In genomic region chr2:112216158-112216557, GRCh38 we compare ENCODE assay signal across 14 cellular contexts. TPM values are rescaled to one million over a fixed set of nuclear protein-coding genes. Genes with fewer than 3 reads are reported as not detected.
DNase-seq lines count a peak whose midpoint lies in the region; ATAC-seq, FAIRE-seq and TF ChIP-seq lines count a peak whose summit lies in the region.
"Had no signal": no experiment of that assay in that cellular context is flagged by ENCODE, and none has a peak within 500 bp of the region (broad histone marks: within the 10 kb centered on the region; RNA-seq: fewer than 3 reads in every experiment).

No MANE protein-coding gene starts in this region.

- intact Hi-C loops in K562 (cut with micrococcal nuclease) = no loop called here

- H3K9ac ChIP-seq in K562 (ENCODE audit: insufficient read depth in 1 of 2, low read depth in 2 of 2, low read length in 2 of 2) = no peak overlapping the region

- H3F3A ChIP-seq in DOHH2 (ENCODE audit: control insufficient read depth, insufficient read depth) = peaks cover 9% of the 10 kb centered on the region; the same call in 1 of the 2 replicates

- in situ Hi-C loops in K562 (cut with MboI) = no loop called here

- H3K36me3 ChIP-seq in DOHH2 (ENCODE audit: control insufficient read depth, low read length) (peaks cover 54% of the 10 kb centered on the region), K562 (ENCODE audit: control insufficient read depth, insufficient read depth, low read length) (peaks cover 26% of the 10 kb centered on the region; the same call in 2 of the 3 replicates)

- TF ChIP-seq RAD21 in K562 (CRISPR knock-in tag; conservative IDR thresholded peaks at IDR 0.05 in 1 of 2, IDR thresholded peaks at IDR 0.05 in 1 of 2) = peak in 1 of 2 experiments; percentile 62; a peak in 2 of 4 replicates

- no peak overlapping the region for H3K4me2 ChIP-seq in DOHH2 (ENCODE audit: low read length)
- no peak overlapping the region for H3K4me2 ChIP-seq in K562 (ENCODE audit: insufficient read depth, low read length)

- peak; percentile 74 for FAIRE-seq in K562 (lab: Jason Lieb, UNC)
- FAIRE-seq: GM19239 had no signal

- no peak overlapping the region for H2AFZ ChIP-seq in K562 (ENCODE audit: low read depth, low read length)

- H3K27ac ChIP-seq in DOHH2 (ENCODE audit: low read depth, low read length) (no peak overlapping the region), K562 (ENCODE audit: extremely low read depth, low read depth, low read length) (no peak overlapping the region)
- H3K27ac ChIP-seq: epithelial cell of prostate had no signal

- CTCF ChIA-PET in K562 (lab: Yijun Ruan, JAX; ENCODE audit: low intra/inter-chr PET ratio) = interaction anchor here (0.7 kb wide), 1 partner anchor 11 kb away, joined by 3 read pairs; no protein-coding TSS in a partner anchor

- DNase-seq in K562 (ENCODE audit: extremely low read depth in 1 of 4, low spot score in 3 of 4) (peak in 2 of 4 experiments; percentile 20 to 23), kidney tubule cell (ENCODE audit: low spot score) (peak; percentile 4), SHP77 treated with DMSO at 0.1 percent for 48 hours (lab: John Stamatoyannopoulos, UW) (no peak), NCI-H1930 (lab: John Stamatoyannopoulos, UW) (no peak)
- DNase-seq: activated naive CD4-positive, alpha-beta T cell treated with anti-CD3 and anti-CD28 coated beads for 36 hours; KG1; retina had no signal

- no peaks in the 10 kb centered on the region for H3K9me2 ChIP-seq in DOHH2 (replicated peaks; ENCODE audit: control insufficient read depth, low read length)

- H3K4me3 ChIP-seq in DOHH2 (ENCODE audit: low read length) = no peak overlapping the region
- H3K4me3 ChIP-seq in K562 = no peak overlapping the region

- TSS peak; percentile 32 for BruUV-seq in K562 (replicated peaks; lab: Mats Ljungman, UMichigan)

- no peak for TF ChIP-seq POLR2A in K562 (conservative IDR thresholded peaks at IDR 0.05)

- TF ChIP-seq CTCF in DOHH2 (IDR thresholded peaks at IDR 0.05; ENCODE audit: low read depth, low read length, poor library complexity, severe bottlenecking) = peak; percentile 18
- 0 out of 2 replicates have a peak, but pooled peaks have one; percentile 17 for TF ChIP-seq CTCF in LNCAP (IDR thresholded peaks at IDR 0.05)
- peak; percentile 13 to 40 (median 39); a peak in 3 of 6 replicates for TF ChIP-seq CTCF in K562 (IDR thresholded peaks at IDR 0.05 in 2 of 3, conservative IDR thresholded peaks at IDR 0.05 in 1 of 3; ENCODE audit: insufficient read depth in 2 of 3, low read depth in 1 of 3, low read length in 3 of 3)

- H3K9me3 ChIP-seq in DOHH2 (ENCODE audit: control insufficient read depth, insufficient read depth, low read length) (no peaks in the 10 kb centered on the region), K562 (replicated peaks; ENCODE audit: control insufficient read depth, insufficient read depth, low read depth, low read length) (no peaks in the 10 kb centered on the region)

- H4K20me1 ChIP-seq in DOHH2 (ENCODE audit: control insufficient read depth, insufficient read depth, low read depth, low read length) (no peaks in the 10 kb centered on the region), K562 (replicated peaks; ENCODE audit: control insufficient read depth, insufficient read depth, low read length) (no peaks in the 10 kb centered on the region)

- no peak for TF ChIP-seq EP300 in K562 (IDR thresholded peaks at IDR 0.05; ENCODE audit: low read length)

- ATAC-seq in K562 = peak; percentile 71; the same call in 1 of the 3 replicates
- ATAC-seq in GM18517 (IDR thresholded peaks at IDR 0.05; ENCODE audit: unreplicated experiment) = no peak
- ATAC-seq in GM19463 (IDR thresholded peaks at IDR 0.05; ENCODE audit: unreplicated experiment) = no peak
- ATAC-seq: activated CD4-positive, CD25-positive, alpha-beta regulatory T cell treated with anti-CD3 and anti-CD28 coated beads, Interleukin-2, amount 50 U/mL, for 24 hours had no signal

- POLR2A ChIA-PET in K562 (lab: Yijun Ruan, JAX) = no interaction called here

- H3K79me2 ChIP-seq in DOHH2 (ENCODE audit: control insufficient read depth, low read length) (no peaks in the 10 kb centered on the region), K562 (ENCODE audit: control insufficient read depth, insufficient read depth, low read length) (no peaks in the 10 kb centered on the region)

- H3K27me3 ChIP-seq in DOHH2 (ENCODE audit: control insufficient read depth, low read length) = no peaks in the 10 kb centered on the region
- H3K27me3 ChIP-seq in K562 (ENCODE audit: control insufficient read depth in 2 of 2, insufficient read depth in 2 of 2, low read length in 2 of 2) = no peaks in the 10 kb centered on the region

- no peaks in the 10 kb centered on the region for H3K9me1 ChIP-seq in K562 (ENCODE audit: control insufficient read depth, insufficient read depth, low read length)

- 91% methylated on average over 3 of the region's 3 CpGs for WGBS in K562 (ENCODE audit: insufficient coverage, low coverage, missing lambda C conversion rate)

- H3K4me1 ChIP-seq in DOHH2 (ENCODE audit: control insufficient read depth, low read length) (no peaks in the 10 kb centered on the region), K562 (replicated peaks in 1 of 2; ENCODE audit: control insufficient read depth in 2 of 2, insufficient read depth in 2 of 2, low read length in 2 of 2) (no peaks in the 10 kb centered on the region)

TF ChIP-seq in K562, 482 proteins besides CTCF, POLR2A, EP300 and RAD21:
- TF ChIP-seq XRCC5 (IDR thresholded peaks at IDR 0.05; ENCODE audit: low read depth, low read length) (no peak), SNRNP70 (optimal IDR thresholded peaks at IDR 0.05; ENCODE audit: low read depth, low read length) (no peak), USF1 (CRISPR knock-in tag; IDR thresholded peaks at IDR 0.05) (no peak), ZKSCAN3 (CRISPR knock-in tag; IDR thresholded peaks at IDR 0.05) (no peak), KAT8 (IDR thresholded peaks at IDR 0.05; ENCODE audit: low read depth) (no peak), ZNF146 (CRISPR knock-in tag; IDR thresholded peaks at IDR 0.05; ENCODE audit: unreplicated experiment) (no peak), ZNF217 (CRISPR knock-in tag; IDR thresholded peaks at IDR 0.05) (no peak), RBM17 (IDR thresholded peaks at IDR 0.05; ENCODE audit: borderline replicate concordance, low read depth, low read length) (no peak), LEF1 (IDR thresholded peaks at IDR 0.05) (no peak), ZSCAN32 (CRISPR knock-in tag; IDR thresholded peaks at IDR 0.05) (no peak)
TF ChIP-seq in K562: peak in this region for 0.

RNA-seq across cellular contexts. Expression of gene ZC3H8, which starts 38.7 kb away (rescaled TPM):
- 27.3 and 80.4 TPM in 2 replicates for total RNA-seq in K562 (2011; cell fraction: chromatin; rRNA removed; ENCODE audit: low replicate concordance)
- 10.7 and 10.8 TPM in 2 replicates for total RNA-seq in K562 (2011; cell fraction: nucleolus; rRNA removed)
- total RNA-seq in K562 (2011; cell fraction: nucleoplasm; rRNA removed) = 15.0 and 17.5 TPM in 2 replicates
- total RNA-seq in K562 (2014; rRNA removed) (18.6 and 20.3 TPM in 2 replicates), K562 (2014; rRNA removed; fragmentation: Illumina TruSeq; extraction: Trizol) (40.6 and 41.5 TPM in 2 replicates), K562 (2015; rRNA removed; fragmentation: Illumina TruSeq; extraction: Trizol) (29.6 and 33.3 TPM in 2 replicates), K562 (2021) (17.2 and 17.7 TPM in 2 replicates)
- polyA plus RNA-seq in K562 (2011; rRNA removed) (9.8 and 11.6 TPM in 2 replicates), K562 (2014; fragmentation: Illumina TruSeq; extraction: Trizol) (24.6 and 31.7 TPM in 2 replicates), K562 (2014; fragmentation: Nextera tagmentation; extraction: Ambion mirVana) (10 to 100 TPM; 26.1 to 27.5 TPM), K562 (2014; rRNA removed) (25.7 and 31.0 TPM in 2 replicates)
- 1.1 and 2.7 TPM in 2 replicates for polyA plus RNA-seq in K562 (2011; cell fraction: cytosol; rRNA removed)
- polyA plus RNA-seq in K562 (2011; cell fraction: nucleus; rRNA removed) = 8.2 and 8.4 TPM in 2 replicates
- 15.0 and 22.0 TPM in 2 replicates for polyA plus RNA-seq in K562 (2012)
- 9.2 and 14.5 TPM in 2 replicates for polyA minus RNA-seq in K562 (2011; rRNA and poly(A)+ RNA removed)
- polyA minus RNA-seq in K562 (2011; cell fraction: cytosol; rRNA and poly(A)+ RNA removed) = 4.2 and 4.9 TPM in 2 replicates
- 4.6 and 10.4 TPM in 2 replicates for polyA minus RNA-seq in K562 (2011; cell fraction: nucleus; rRNA and poly(A)+ RNA removed)

RNA-seq across cellular contexts. Expression of gene ZC3H6, which starts 59.2 kb away (rescaled TPM):
- total RNA-seq in K562 (2011; cell fraction: chromatin; rRNA removed; ENCODE audit: low replicate concordance) = 2.2 and 7.9 TPM in 2 replicates
- 1.0 and 1.4 TPM in 2 replicates for total RNA-seq in K562 (2011; cell fraction: nucleolus; rRNA removed)
- total RNA-seq in K562 (2011; cell fraction: nucleoplasm; rRNA removed) = 3.1 and 3.6 TPM in 2 replicates
- 1.3 and 1.6 TPM in 2 replicates for total RNA-seq in K562 (2014; rRNA removed)
- 1.9 and 4.2 TPM in 2 replicates for total RNA-seq in K562 (2014; rRNA removed; fragmentation: Illumina TruSeq; extraction: Trizol)
- 1.5 and 1.9 TPM in 2 replicates for total RNA-seq in K562 (2015; rRNA removed; fragmentation: Illumina TruSeq; extraction: Trizol)
- 1.9 and 2.6 TPM in 2 replicates for total RNA-seq in K562 (2021)
- polyA plus RNA-seq in K562 (2011; rRNA removed) = 1.5 and 2.5 TPM in 2 replicates
- polyA plus RNA-seq in K562 (2011; cell fraction: cytosol; rRNA removed) = 0.37 and 1.2 TPM in 2 replicates
- polyA plus RNA-seq in K562 (2011; cell fraction: nucleus; rRNA removed) = 2.2 and 3.8 TPM in 2 replicates
- polyA plus RNA-seq in K562 (2012) = 1.8 and 2.0 TPM in 2 replicates
- polyA plus RNA-seq in K562 (2014; fragmentation: Illumina TruSeq; extraction: Trizol) = 1.2 and 2.1 TPM in 2 replicates
- polyA plus RNA-seq in K562 (2014; fragmentation: Nextera tagmentation; extraction: Ambion mirVana) = under 1 TPM; 0.45 to 0.53 TPM
- 1.7 and 2.5 TPM in 2 replicates for polyA plus RNA-seq in K562 (2014; rRNA removed)
- polyA minus RNA-seq in K562 (2011; rRNA and poly(A)+ RNA removed) = 1.6 and 4.5 TPM in 2 replicates
- polyA minus RNA-seq in K562 (2011; cell fraction: cytosol; rRNA and poly(A)+ RNA removed) = 0.76 and 2.0 TPM in 2 replicates
- polyA minus RNA-seq in K562 (2011; cell fraction: nucleus; rRNA and poly(A)+ RNA removed) = 1.1 and 3.6 TPM in 2 replicates
